In genomic region chr1:231139659-231140650, GRCh38 we compare ENCODE assay signal across 13 cellular contexts. TPM values are rescaled to one million over a fixed set of nuclear protein-coding genes. Genes with fewer than 3 reads are reported as not detected.
DNase-seq lines count a peak whose midpoint lies in the region; ATAC-seq and TF ChIP-seq lines count a peak whose summit lies in the region.
"Had no signal": no experiment of that assay in that cellular context is flagged by ENCODE, and none has a peak within 500 bp of the region (broad histone marks: within the 10 kb centered on the region; RNA-seq: fewer than 3 reads in every experiment).

No MANE protein-coding gene starts in this region.

- no peak for TF ChIP-seq CTCF in upper lobe of left lung (IDR thresholded peaks at IDR 0.05)

- H3K4me1 ChIP-seq in adipocyte (ENCODE audit: control insufficient read depth, insufficient read depth, low read length) (peaks cover 25% of the 10 kb centered on the region), upper lobe of left lung (peaks cover 0 to 16% (median 6%) of the 10 kb centered on the region in 4 donors)

- peaks cover 6% of the 10 kb centered on the region for H3K4me1 Mint-ChIP-seq in activated naive CD8-positive, alpha-beta T cell treated with anti-CD3 and anti-CD28 coated beads, Interleukin-2, amount 50 U/mL, for 24 hours
- peaks cover 6% of the 10 kb centered on the region for H3K4me1 Mint-ChIP-seq in activated naive CD8-positive, alpha-beta T cell treated with anti-CD3 and anti-CD28 coated beads for 36 hours
- no peaks in the 10 kb centered on the region for H3K4me1 Mint-ChIP-seq in activated T-helper 17 cell treated with anti-CD3 and anti-CD28 coated beads, Interleukin-2, amount 50 U/mL, for 72 hours
- no peaks in the 10 kb centered on the region for H3K4me1 Mint-ChIP-seq in effector memory CD8-positive, alpha-beta T cell (ENCODE audit: low read depth in 2 of 2)
- H3K4me1 Mint-ChIP-seq: natural killer cell had no signal

- H3K36me3 Mint-ChIP-seq in activated naive CD8-positive, alpha-beta T cell treated with anti-CD3 and anti-CD28 coated beads, Interleukin-2, amount 50 U/mL, for 24 hours (ENCODE audit: low read depth) = no peaks in the 10 kb centered on the region
- H3K36me3 Mint-ChIP-seq in activated naive CD8-positive, alpha-beta T cell treated with anti-CD3 and anti-CD28 coated beads for 36 hours = peaks cover 2% of the 10 kb centered on the region
- no peaks in the 10 kb centered on the region for H3K36me3 Mint-ChIP-seq in activated T-helper 17 cell treated with anti-CD3 and anti-CD28 coated beads, Interleukin-2, amount 50 U/mL, for 72 hours (ENCODE audit: low read depth)
- H3K36me3 Mint-ChIP-seq in effector memory CD8-positive, alpha-beta T cell (ENCODE audit: insufficient read depth) = no peaks in the 10 kb centered on the region
- H3K36me3 Mint-ChIP-seq: natural killer cell, type B pancreatic cell had no signal

- TF ChIP-seq EP300 in upper lobe of left lung (IDR thresholded peaks at IDR 0.05) = no peak

- H3K4me3 Mint-ChIP-seq in activated naive CD8-positive, alpha-beta T cell treated with anti-CD3 and anti-CD28 coated beads, Interleukin-2, amount 50 U/mL, for 24 hours = no peak overlapping the region
- no peak overlapping the region for H3K4me3 Mint-ChIP-seq in activated naive CD8-positive, alpha-beta T cell treated with anti-CD3 and anti-CD28 coated beads for 36 hours
- H3K4me3 Mint-ChIP-seq in activated T-helper 17 cell treated with anti-CD3 and anti-CD28 coated beads, Interleukin-2, amount 50 U/mL, for 72 hours = no peak overlapping the region
- H3K4me3 Mint-ChIP-seq in effector memory CD8-positive, alpha-beta T cell = no peak overlapping the region
- H3K4me3 Mint-ChIP-seq: natural killer cell, type B pancreatic cell had no signal

- H3K27me3 ChIP-seq in adipocyte (replicated peaks; ENCODE audit: control insufficient read depth, insufficient read depth, low read length) (no peaks in the 10 kb centered on the region), upper lobe of left lung (no peaks in the 10 kb centered on the region)

- TF ChIP-seq POLR2A in upper lobe of left lung (IDR thresholded peaks at IDR 0.05) = no peak

- H3K9me3 ChIP-seq in adipocyte (ENCODE audit: control insufficient read depth, low read length) = peaks cover 4% of the 10 kb centered on the region
- no peaks in the 10 kb centered on the region for H3K9me3 ChIP-seq in upper lobe of left lung

- no peak for ATAC-seq in activated naive CD8-positive, alpha-beta T cell treated with anti-CD3 and anti-CD28 coated beads, Interleukin-2, amount 50 U/mL, for 24 hours
- ATAC-seq in upper lobe of left lung (ENCODE audit: low FRiP score in 2 of 2) = peak in 1 of 2 donors; percentile 85
- no peak for ATAC-seq in activated T-helper 17 cell treated with anti-CD3 and anti-CD28 coated beads, Interleukin-2, amount 50 U/mL, for 72 hours (replicated peaks)
- ATAC-seq in effector memory CD8-positive, alpha-beta T cell (replicated peaks) = no peak
- ATAC-seq: natural killer cell had no signal

- H3K9ac ChIP-seq in adipocyte (ENCODE audit: low read length) = peak overlapping the region; percentile 85

- H3K4me3 ChIP-seq in adipocyte (ENCODE audit: low read length) (peak overlapping the region; percentile 18), upper lobe of left lung (no peak overlapping the region)

- H3K36me3 ChIP-seq in adipocyte (ENCODE audit: control insufficient read depth, insufficient read depth, low read length, severe bottlenecking) (no peaks in the 10 kb centered on the region), upper lobe of left lung (no peaks in the 10 kb centered on the region)

- peak overlapping the region in 3 of 4 donors; percentile 17 to 27 (median 25) for H3K27ac ChIP-seq in upper lobe of left lung

- no peak for DNase-seq in activated naive CD8-positive, alpha-beta T cell treated with anti-CD3 and anti-CD28 coated beads, Interleukin-2, amount 50 U/mL, for 24 hours
- no peak for DNase-seq in activated naive CD8-positive, alpha-beta T cell treated with anti-CD3 and anti-CD28 coated beads for 36 hours
- peak; percentile 97 for DNase-seq in adipocyte (ENCODE audit: low read depth)
- DNase-seq in glomerular visceral epithelial cell (ENCODE audit: extremely low spot score) = peak; percentile 90
- DNase-seq in upper lobe of left lung = peak in 1 of 2 donors; percentile 27
- no peak for DNase-seq in effector memory CD8-positive, alpha-beta T cell
- DNase-seq in NCI-H82 (lab: John Stamatoyannopoulos, UW) = no peak
- DNase-seq: ACHN, cerebellar nuclear complex, natural killer cell, NCI-H2227 treated with DMSO at 0.1 percent for 48 hours had no signal

- peak overlapping the region; percentile 0 for H3K27ac Mint-ChIP-seq in activated naive CD8-positive, alpha-beta T cell treated with anti-CD3 and anti-CD28 coated beads, Interleukin-2, amount 50 U/mL, for 24 hours
- no peak overlapping the region for H3K27ac Mint-ChIP-seq in activated naive CD8-positive, alpha-beta T cell treated with anti-CD3 and anti-CD28 coated beads for 36 hours
- no peak overlapping the region for H3K27ac Mint-ChIP-seq in activated T-helper 17 cell treated with anti-CD3 and anti-CD28 coated beads, Interleukin-2, amount 50 U/mL, for 72 hours
- no peak overlapping the region for H3K27ac Mint-ChIP-seq in effector memory CD8-positive, alpha-beta T cell
- H3K27ac Mint-ChIP-seq: natural killer cell, type B pancreatic cell had no signal

- 58 to 66% methylated on average over 6 to 7 of the region's 7 CpGs for WGBS in upper lobe of left lung, 2 donors

- no peaks in the 10 kb centered on the region for H3K9me3 Mint-ChIP-seq in activated naive CD8-positive, alpha-beta T cell treated with anti-CD3 and anti-CD28 coated beads, Interleukin-2, amount 50 U/mL, for 24 hours
- H3K9me3 Mint-ChIP-seq in activated naive CD8-positive, alpha-beta T cell treated with anti-CD3 and anti-CD28 coated beads for 36 hours = peaks cover 4% of the 10 kb centered on the region
- H3K9me3 Mint-ChIP-seq in activated T-helper 17 cell treated with anti-CD3 and anti-CD28 coated beads, Interleukin-2, amount 50 U/mL, for 72 hours = no peaks in the 10 kb centered on the region
- no peaks in the 10 kb centered on the region for H3K9me3 Mint-ChIP-seq in effector memory CD8-positive, alpha-beta T cell
- H3K9me3 Mint-ChIP-seq: natural killer cell had no signal

- H3K27me3 Mint-ChIP-seq in activated naive CD8-positive, alpha-beta T cell treated with anti-CD3 and anti-CD28 coated beads, Interleukin-2, amount 50 U/mL, for 24 hours = peaks cover 22% of the 10 kb centered on the region
- H3K27me3 Mint-ChIP-seq in activated naive CD8-positive, alpha-beta T cell treated with anti-CD3 and anti-CD28 coated beads for 36 hours = peaks cover 36% of the 10 kb centered on the region
- peaks cover 28% of the 10 kb centered on the region for H3K27me3 Mint-ChIP-seq in activated T-helper 17 cell treated with anti-CD3 and anti-CD28 coated beads, Interleukin-2, amount 50 U/mL, for 72 hours
- peaks cover 41 to 47% of the 10 kb centered on the region in 2 donors for H3K27me3 Mint-ChIP-seq in effector memory CD8-positive, alpha-beta T cell

RNA-seq across cellular contexts. Expression of gene TRIM67, which starts 21.9 kb away (rescaled TPM):
- not detected for total RNA-seq in activated naive CD8-positive, alpha-beta T cell treated with anti-CD3 and anti-CD28 coated beads for 36 hours
- total RNA-seq in upper lobe of left lung = under 1 TPM in 1 of 6 donors, not detected in 5; 0.03 TPM
- total RNA-seq in activated T-helper 17 cell treated with anti-CD3 and anti-CD28 coated beads, Interleukin-2, amount 50 U/mL, for 72 hours = not detected
- total RNA-seq: natural killer cell had no signal

Comparison
In these comparisons a context has a peak if more than half of its experiments do, and no peak if none do; other contexts are left out.
1. DNase-seq: peak in adipocyte (single experiment) and glomerular visceral epithelial cell (single experiment); none in activated naive CD8-positive, alpha-beta T cell treated with anti-CD3 and anti-CD28 coated beads, Interleukin-2, amount 50 U/mL, for 24 hours (single experiment), activated naive CD8-positive, alpha-beta T cell treated with anti-CD3 and anti-CD28 coated beads for 36 hours (single experiment), effector memory CD8-positive, alpha-beta T cell (0 of 3) and NCI-H82 (single experiment).